In the genomic region with DNA sequence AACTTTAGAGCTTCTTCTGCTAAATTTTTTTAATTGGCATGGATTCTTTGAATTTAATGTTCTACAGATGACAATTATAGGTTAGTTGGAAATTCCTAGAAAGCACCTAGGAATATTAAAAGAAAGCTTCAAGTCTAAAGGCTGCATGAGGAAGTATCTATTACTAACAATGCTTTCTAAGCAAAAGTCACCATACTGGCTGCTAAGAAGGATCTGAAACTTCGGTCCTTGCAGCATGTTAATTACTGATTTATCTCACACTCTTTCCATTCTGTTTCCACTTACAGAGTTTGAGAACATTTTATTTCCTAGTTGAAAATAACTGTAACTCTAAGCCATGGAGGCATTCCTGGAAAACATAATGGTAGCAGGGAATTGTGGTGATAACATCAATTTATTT, we compare ENCODE assay signal across 12 cellular contexts. TPM values are rescaled to one million over a fixed set of nuclear protein-coding genes. Genes with fewer than 3 reads are reported as not detected.
DNase-seq lines count a peak whose midpoint lies in the region; ATAC-seq and TF ChIP-seq lines count a peak whose summit lies in the region.
"Had no signal": no experiment of that assay in that cellular context is flagged by ENCODE, and none has a peak within 500 bp of the region (broad histone marks: within the 10 kb centered on the region; RNA-seq: fewer than 3 reads in every experiment).

No MANE protein-coding gene starts in this region.

- H2AFZ ChIP-seq in OCI-LY3 (ENCODE audit: low read depth, low read length) = no peak overlapping the region
- H2AFZ ChIP-seq: PC-9 had no signal

- DNase-seq in HAP-1 (ENCODE audit: low spot score in 2 of 2) (no peak), NCI-H146 treated with DMSO at 0.1 percent for 48 hours (lab: John Stamatoyannopoulos, UW; ENCODE audit: unreplicated experiment) (no peak), caudate nucleus (lab: John Stamatoyannopoulos, UW) (no peak)
- DNase-seq in CD4-positive, alpha-beta memory T cell = no peak
- DNase-seq: activated T-cell treated with anti-CD3 and anti-CD28 coated beads for 4 hours, mesendoderm, PC-9 had no signal

- H3K36me3 Mint-ChIP-seq in CD4-positive, alpha-beta memory T cell = no peaks in the 10 kb centered on the region
- H3K36me3 Mint-ChIP-seq: CD14-positive monocyte had no signal

- H3K27ac ChIP-seq in OCI-LY3 (ENCODE audit: low read length) (no peak overlapping the region), caudate nucleus (ENCODE audit: low read depth, low read length) (no peak overlapping the region)
- H3K27ac ChIP-seq in CD4-positive, alpha-beta memory T cell (ENCODE audit: low read depth, low read length) = no peak overlapping the region
- H3K27ac ChIP-seq: PC-9 had no signal

- POLR2A ChIA-PET in CD4-positive, alpha-beta memory T cell (lab: Charles Lee; ENCODE audit: partially characterized antibody) = no interaction called here

- H3K4me3 ChIP-seq in OCI-LY3 (ENCODE audit: low read length) = no peak overlapping the region
- H3K4me3 ChIP-seq in HAP-1 = no peak overlapping the region
- H3K4me3 ChIP-seq in CD4-positive, alpha-beta memory T cell (ENCODE audit: low read length in 2 of 2) = no peak overlapping the region
- H3K4me3 ChIP-seq: PC-9 had no signal

- H3K36me3 ChIP-seq in OCI-LY3 (replicated peaks; ENCODE audit: low read depth, low read length) = no peaks in the 10 kb centered on the region
- peaks cover 3% of the 10 kb centered on the region; the same call in 1 of the 2 replicates for H3K36me3 ChIP-seq in HAP-1 (replicated peaks)
- H3K36me3 ChIP-seq in CD4-positive, alpha-beta memory T cell (ENCODE audit: insufficient read depth, low read length) = no peaks in the 10 kb centered on the region

- H3K9ac ChIP-seq in OCI-LY3 (ENCODE audit: low read length) = no peak overlapping the region

- H3K4me1 Mint-ChIP-seq in CD4-positive, alpha-beta memory T cell = no peaks in the 10 kb centered on the region
- H3K4me1 Mint-ChIP-seq: CD14-positive monocyte had no signal

- H3K4me1 ChIP-seq in OCI-LY3 (ENCODE audit: low read length) (peaks cover 10% of the 10 kb centered on the region), HAP-1 (peaks cover 62% of the 10 kb centered on the region)
- H3K4me1 ChIP-seq in CD4-positive, alpha-beta memory T cell (ENCODE audit: insufficient read depth, low read length) = no peaks in the 10 kb centered on the region

- no peak overlapping the region for H3K27ac Mint-ChIP-seq in CD4-positive, alpha-beta memory T cell
- H3K27ac Mint-ChIP-seq: CD14-positive monocyte had no signal

- no peaks in the 10 kb centered on the region for H4K20me1 ChIP-seq in OCI-LY3 (ENCODE audit: insufficient read depth, low read length)

- H3K27me3 ChIP-seq in OCI-LY3 (ENCODE audit: low read depth, low read length) (peaks cover 6% of the 10 kb centered on the region; the same call in 1 of the 2 replicates), HAP-1 (ENCODE audit: low read depth) (no peaks in the 10 kb centered on the region)
- H3K27me3 ChIP-seq in CD4-positive, alpha-beta memory T cell (ENCODE audit: insufficient read depth, low read length) = no peaks in the 10 kb centered on the region

- in situ Hi-C loops in HAP-1 (cut with MboI; ENCODE audit: low sequenced_read_pairs) = no loop called here

- TF ChIP-seq CTCF in OCI-LY3 (IDR thresholded peaks at IDR 0.05; ENCODE audit: low read depth, low read length) = no peak

- H3K9me3 Mint-ChIP-seq in CD4-positive, alpha-beta memory T cell = peaks cover 0 to 4% (median 0%) of the 10 kb centered on the region in 8 donors

- ATAC-seq in GM18520 (IDR thresholded peaks at IDR 0.05; ENCODE audit: unreplicated experiment) = peak; percentile 51
- ATAC-seq in GM21528 (IDR thresholded peaks at IDR 0.05; ENCODE audit: low FRiP score, unreplicated experiment) = peak; percentile 87
- ATAC-seq in HG03095 (IDR thresholded peaks at IDR 0.05; ENCODE audit: unreplicated experiment) = peak; percentile 78

- intact Hi-C loops in CD4-positive, alpha-beta memory T cell (cut with micrococcal nuclease) = no loop called here

- peaks cover 11 to 15% of the 10 kb centered on the region in 2 donors for H3K27me3 Mint-ChIP-seq in CD4-positive, alpha-beta memory T cell

- CTCF ChIA-PET in CD4-positive, alpha-beta memory T cell (lab: Charles Lee; ENCODE audit: partially characterized antibody) = no interaction called here

- no peaks in the 10 kb centered on the region for H3K79me2 ChIP-seq in OCI-LY3 (ENCODE audit: low read length)

- H3K4me3 Mint-ChIP-seq in CD4-positive, alpha-beta memory T cell = no peak overlapping the region
- H3K4me3 Mint-ChIP-seq: CD14-positive monocyte had no signal

- H3K9me3 ChIP-seq in OCI-LY3 (ENCODE audit: insufficient read depth, low read length) = no peaks in the 10 kb centered on the region
- no peaks in the 10 kb centered on the region for H3K9me3 ChIP-seq in HAP-1
- H3K9me3 ChIP-seq in CD4-positive, alpha-beta memory T cell (ENCODE audit: control insufficient read depth in 1 of 2, low read length in 2 of 2) = no peaks in the 10 kb centered on the region

- peak overlapping the region; percentile 36 for H3K4me2 ChIP-seq in OCI-LY3 (ENCODE audit: low read length)
- H3K4me2 ChIP-seq: PC-9 had no signal

RNA-seq across cellular contexts. Expression of a gene that starts 8.4 kb away (rescaled TPM):
- not detected for total RNA-seq in CD4-positive, alpha-beta memory T cell
- polyA plus RNA-seq in CD4-positive, alpha-beta memory T cell = 1 to 10 TPM in 1 of 2 donors, under 1 TPM in 1; 0.20 to 1.2 TPM
- total RNA-seq: PC-9 had no signal
